21 cellular contexts compared by ENCODE assay signal in the genomic region with DNA sequence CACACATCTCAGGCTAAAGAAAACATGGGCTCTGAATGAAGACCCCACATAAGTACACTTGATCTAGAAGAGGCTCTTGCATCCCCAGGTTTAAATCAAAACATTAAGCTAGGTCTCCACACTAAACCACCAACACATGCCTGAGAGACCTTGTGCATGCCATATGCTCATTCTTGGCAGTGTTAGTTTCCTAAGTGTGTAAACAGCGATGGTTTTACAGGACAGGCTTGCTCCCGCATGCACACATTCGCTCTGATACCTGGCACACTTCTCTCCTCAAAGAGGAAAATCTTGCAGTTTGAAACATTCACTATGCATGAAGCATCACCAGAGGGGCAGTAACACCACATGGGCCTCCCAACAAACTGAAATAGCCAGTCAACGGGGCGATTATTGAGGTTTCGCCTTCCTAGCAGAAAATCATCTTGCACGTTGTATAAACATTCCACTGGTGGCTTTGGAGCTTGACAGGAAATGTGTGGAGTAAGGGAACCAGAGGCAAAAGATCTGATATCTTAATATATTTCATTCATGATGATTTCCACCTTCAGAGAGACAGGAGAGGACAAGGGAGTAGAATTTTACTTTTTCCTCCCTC. TPM values are rescaled to one million over a fixed set of nuclear protein-coding genes. Genes with fewer than 3 reads are reported as not detected.
DNase-seq lines count a peak whose midpoint lies in the region; ATAC-seq and TF ChIP-seq lines count a peak whose summit lies in the region.
"Had no signal": no experiment of that assay in that cellular context is flagged by ENCODE, and none has a peak within 500 bp of the region (broad histone marks: within the 10 kb centered on the region; RNA-seq: fewer than 3 reads in every experiment).

No MANE protein-coding gene starts in this region.

- H3K4me3 ChIP-seq in HFF-Myc (replicated peaks; ENCODE audit: low read depth, low read length): no peak overlapping the region
- H3K4me3 ChIP-seq: K562, MG63, neural progenitor cell, tibial artery had no signal

- DNase-seq in DMS79 treated with DMSO at 0.1 percent for 48 hours (lab: John Stamatoyannopoulos, UW) (peak; percentile 40), HFF-Myc (ENCODE audit: extremely low read depth, low read depth) (peak; percentile 75), astrocyte of the hippocampus (ENCODE audit: low read depth, low spot score) (peak; percentile 35), mesenteric fat pad (ENCODE audit: low spot score) (peak; percentile 22), cerebellum (ENCODE audit: low spot score) (no peak)
- no peak for DNase-seq in activated T-cell treated with anti-CD3 and anti-CD28 coated beads, Interleukin-2, amount 50 U/mL, for 48 hours
- DNase-seq: activated CD4-positive, alpha-beta T cell treated with anti-CD3 and anti-CD28 coated beads for 36 hours; activated CD8-positive, alpha-beta T cell treated with anti-CD3 and anti-CD28 coated beads, Interleukin-2, amount 10 ng/mL, durations not matched to agents 7 days and 5 days; COR-L47; DND-41; islet precursor cell; left ventricle myocardium superior; MG63; NCI-H774; SIG-M5; stimulated activated CD4-positive, alpha-beta T cell treated with anti-CD3 and anti-CD28 coated beads, Interleukin-4, amount 100 ng/mL, for 1 hour; tibial artery had no signal

- no peak for ATAC-seq in HG03521 (IDR thresholded peaks at IDR 0.05; ENCODE audit: unreplicated experiment)
- ATAC-seq: activated CD4-positive, alpha-beta T cell treated with anti-CD3 and anti-CD28 coated beads for 36 hours; activated CD8-positive, alpha-beta T cell treated with anti-CD3 and anti-CD28 coated beads, Interleukin-2, amount 10 ng/mL, durations not matched to agents 7 days and 5 days; K562; left ventricle myocardium superior; sciatic nerve had no signal

- TF ChIP-seq CTCF in HFF-Myc (IDR thresholded peaks at IDR 0.05; ENCODE audit: low read depth, low read length, missing control alignments): no peak

RNA-seq across cellular contexts. Expression of gene ABTB2, which starts 52.6 kb away (rescaled TPM):
- 6.1 TPM for total RNA-seq in mesenteric fat pad
- total RNA-seq in cerebellum: 12.3 TPM

Comparison
In these comparisons a context has a peak if more than half of its experiments do, and no peak if none do; other contexts are left out.
1. DNase-seq: peak in DMS79 treated with DMSO at 0.1 percent for 48 hours (single experiment), HFF-Myc (single experiment), astrocyte of the hippocampus (single experiment) and mesenteric fat pad (single experiment); none in activated T-cell treated with anti-CD3 and anti-CD28 coated beads, Interleukin-2, amount 50 U/mL, for 48 hours (0 of 2) and cerebellum (single experiment).